ENCODE assay signal across 23 cellular contexts in genomic region chr6:15871211-15871770, GRCh38.
"Had no signal": no experiment of that assay in that cellular context is flagged by ENCODE, and none has a peak within 500 bp of the region (broad histone marks: within the 10 kb centered on the region; RNA-seq: fewer than 3 reads in every experiment).

No MANE protein-coding gene starts in this region.

- H3K4me3 ChIP-seq: esophagus squamous epithelium, gastrocnemius medialis, heart left ventricle, lower lobe of right lung, sigmoid colon, spleen, testis, vagina had no signal

- H3K36me3 ChIP-seq: esophagus squamous epithelium, gastrocnemius medialis, heart left ventricle, lower lobe of right lung, sigmoid colon, spleen, vagina had no signal

- H3K27ac Mint-ChIP-seq: activated CD4-positive, alpha-beta T cell treated with anti-CD3 and anti-CD28 coated beads, Interleukin-2, amount 10 ng/mL, durations not matched to agents 7 days and 5 days; activated CD8-positive, alpha-beta T cell treated with anti-CD3 and anti-CD28 coated beads for 36 hours; activated naive CD8-positive, alpha-beta T cell treated with anti-CD3 and anti-CD28 coated beads, Interleukin-2, amount 50 U/mL, for 24 hours; activated T-helper 1 cell treated with anti-CD3 and anti-CD28 coated beads, Interleukin-12 subunit alpha, Interleukin-12 subunit beta, Interleukin-2, Interleukin-4 antibody, amounts not matched to agents 30 ng/mL and 10 ng/mL and 1 ng/mL, durations not matched to agents 14 hours and 24 hours and 36 hours; naive thymus-derived CD8-positive, alpha-beta T cell; progenitor cell of endocrine pancreas; T-helper 2 cell treated with Interferon-gamma antibody and Interleukin-4, amounts not matched to agents 5 μg/mL and 100 μg/mL, for 36 hours had no signal

- H3K36me3 Mint-ChIP-seq: naive thymus-derived CD8-positive, alpha-beta T cell had no signal

- H3K4me1 Mint-ChIP-seq: activated CD4-positive, alpha-beta T cell treated with anti-CD3 and anti-CD28 coated beads, Interleukin-2, amount 10 ng/mL, durations not matched to agents 7 days and 5 days had no signal

- DNase-seq: activated CD4-positive, alpha-beta T cell treated with anti-CD3 and anti-CD28 coated beads, Interleukin-2, amount 10 ng/mL, durations not matched to agents 7 days and 5 days; activated CD8-positive, alpha-beta T cell treated with anti-CD3 and anti-CD28 coated beads for 36 hours; activated gamma-delta T cell; activated naive CD4-positive, alpha-beta T cell treated with anti-CD3 and anti-CD28 coated beads, Interleukin-2, amount 50 U/mL, for 16 hours; activated naive CD8-positive, alpha-beta T cell treated with anti-CD3 and anti-CD28 coated beads, Interleukin-2, amount 50 U/mL, for 24 hours; effector CD4-positive, alpha-beta T cell; esophagus squamous epithelium; gastrocnemius medialis; heart left ventricle; kidney; lower lobe of right lung; naive thymus-derived CD8-positive, alpha-beta T cell; retina; sigmoid colon; spleen; stimulated activated CD4-positive, alpha-beta T cell treated with anti-CD3 and anti-CD28 coated beads, Interleukin-4, amount 100 ng/mL, for 1 hour; stimulated activated naive CD4-positive, alpha-beta T cell; testis had no signal

- H3K9me3 Mint-ChIP-seq: activated CD8-positive, alpha-beta T cell treated with anti-CD3 and anti-CD28 coated beads for 36 hours; activated naive CD8-positive, alpha-beta T cell treated with anti-CD3 and anti-CD28 coated beads, Interleukin-2, amount 50 U/mL, for 24 hours; activated T-helper 1 cell treated with anti-CD3 and anti-CD28 coated beads, Interleukin-12 subunit alpha, Interleukin-12 subunit beta, Interleukin-2, Interleukin-4 antibody, amounts not matched to agents 30 ng/mL and 10 ng/mL and 1 ng/mL, durations not matched to agents 14 hours and 24 hours and 36 hours; naive thymus-derived CD8-positive, alpha-beta T cell; T-helper 2 cell treated with Interferon-gamma antibody and Interleukin-4, amounts not matched to agents 5 μg/mL and 100 μg/mL, for 36 hours had no signal

- H3K27me3 Mint-ChIP-seq: activated CD4-positive, alpha-beta T cell treated with anti-CD3 and anti-CD28 coated beads, Interleukin-2, amount 10 ng/mL, durations not matched to agents 7 days and 5 days had no signal

- H3K9me3 ChIP-seq: esophagus squamous epithelium, gastrocnemius medialis, heart left ventricle, lower lobe of right lung, sigmoid colon, spleen, testis, vagina had no signal

- H3K27me3 ChIP-seq: gastrocnemius medialis, heart left ventricle, sigmoid colon, spleen, testis, vagina had no signal

- FAIRE-seq: kidney had no signal

- H3K4me1 ChIP-seq: vagina had no signal

- H3K27ac ChIP-seq: esophagus squamous epithelium, lower lobe of right lung, spleen, testis, VCaP had no signal

- H3K4me3 Mint-ChIP-seq: activated CD4-positive, alpha-beta T cell treated with anti-CD3 and anti-CD28 coated beads, Interleukin-2, amount 10 ng/mL, durations not matched to agents 7 days and 5 days; activated CD8-positive, alpha-beta T cell treated with anti-CD3 and anti-CD28 coated beads for 36 hours; activated naive CD8-positive, alpha-beta T cell treated with anti-CD3 and anti-CD28 coated beads, Interleukin-2, amount 50 U/mL, for 24 hours; activated T-helper 1 cell treated with anti-CD3 and anti-CD28 coated beads, Interleukin-12 subunit alpha, Interleukin-12 subunit beta, Interleukin-2, Interleukin-4 antibody, amounts not matched to agents 30 ng/mL and 10 ng/mL and 1 ng/mL, durations not matched to agents 14 hours and 24 hours and 36 hours; naive thymus-derived CD8-positive, alpha-beta T cell; T-helper 2 cell treated with Interferon-gamma antibody and Interleukin-4, amounts not matched to agents 5 μg/mL and 100 μg/mL, for 36 hours had no signal
